In genomic region chr5:172771439-172772111, GRCh38 we compare ENCODE assay signal across 8 cellular contexts. TPM values are rescaled to one million over a fixed set of nuclear protein-coding genes. Genes with fewer than 3 reads are reported as not detected.
DNase-seq lines count a peak whose midpoint lies in the region; ATAC-seq and TF ChIP-seq lines count a peak whose summit lies in the region.

No MANE protein-coding gene starts in this region.

- H4K20me1 ChIP-seq in SU-DHL-6 (ENCODE audit: low read depth, low read length): no peaks in the 10 kb centered on the region

- H3K9me3 Mint-ChIP-seq in endothelial cell (ENCODE audit: unreplicated experiment) (no peaks in the 10 kb centered on the region), nephron (no peaks in the 10 kb centered on the region)

- POLR2A ChIA-PET in AG04449 (lab: Yijun Ruan, JAX): interaction anchor here (0.6 to 9.9 kb wide), 53 partner anchors 9 to 213 kb away, joined by 3 to 149 read pairs (median 6); partner anchors contain the start of gene ATP6V0E1

- H3K4me3 Mint-ChIP-seq in endothelial cell (ENCODE audit: unreplicated experiment) (peak overlapping the region; percentile 87), nephron (peak overlapping the region; percentile 91 to 96 (median 92))

- H3K27ac ChIP-seq in SU-DHL-6 (ENCODE audit: low read depth, low read length): no peak overlapping the region

- H3K36me3 Mint-ChIP-seq in endothelial cell (ENCODE audit: low read depth, unreplicated experiment): peaks cover 4% of the 10 kb centered on the region
- H3K36me3 Mint-ChIP-seq in nephron (ENCODE audit: low read depth): peaks cover 26% of the 10 kb centered on the region

- H3K9me2 ChIP-seq in SU-DHL-6 (replicated peaks; ENCODE audit: insufficient read depth, low read length): no peaks in the 10 kb centered on the region

- H3K4me1 Mint-ChIP-seq in endothelial cell (ENCODE audit: unreplicated experiment) (peaks cover 32% of the 10 kb centered on the region), nephron (peaks cover 53% of the 10 kb centered on the region)

- H3K27ac Mint-ChIP-seq in endothelial cell (ENCODE audit: unreplicated experiment): peak overlapping the region; percentile 95
- peak overlapping the region; percentile 94 to 96 (median 95) for H3K27ac Mint-ChIP-seq in nephron

- peak overlapping the region; percentile 76 for H3K4me2 ChIP-seq in SU-DHL-6 (ENCODE audit: low read depth, low read length, poor library complexity, severe bottlenecking)

- no peaks in the 10 kb centered on the region for H3K36me3 ChIP-seq in SU-DHL-6 (ENCODE audit: low read length)

- DNase-seq in AG04449 (ENCODE audit: low read depth, low spot score) (no peak), GM20000 (ENCODE audit: low spot score) (peak; percentile 35), endothelial cell (ENCODE audit: low spot score) (no peak), GM10266 (ENCODE audit: extremely low spot score) (no peak)

- ATAC-seq in HG03571 (IDR thresholded peaks at IDR 0.05; ENCODE audit: unreplicated experiment): no peak
- ATAC-seq in GM19467 (IDR thresholded peaks at IDR 0.05; ENCODE audit: unreplicated experiment): no peak

- no peak for TF ChIP-seq CTCF in AG04449 (IDR thresholded peaks at IDR 0.05; ENCODE audit: insufficient read depth, low read length, missing control alignments)
- no peak for TF ChIP-seq CTCF in GM20000 (IDR thresholded peaks at IDR 0.05; ENCODE audit: extremely low read depth, missing control alignments)
- no peak for TF ChIP-seq CTCF in SU-DHL-6 (IDR thresholded peaks at IDR 0.05; ENCODE audit: insufficient read depth, low read length, poor library complexity, severe bottlenecking)
- TF ChIP-seq CTCF in endothelial cell (IDR thresholded peaks at IDR 0.05; ENCODE audit: unreplicated experiment): no peak
- no peak for TF ChIP-seq CTCF in nephron (IDR thresholded peaks at IDR 0.05; ENCODE audit: unreplicated experiment in 3 of 3)
- no peak for TF ChIP-seq CTCF in GM10266 (IDR thresholded peaks at IDR 0.05; ENCODE audit: control insufficient read depth, insufficient read depth, low read depth, missing control alignments)

- H3K27me3 Mint-ChIP-seq in endothelial cell (ENCODE audit: unreplicated experiment) (peaks cover 26% of the 10 kb centered on the region), nephron (ENCODE audit: low read depth) (no peaks in the 10 kb centered on the region)

- no peaks in the 10 kb centered on the region for H3K9me3 ChIP-seq in SU-DHL-6 (ENCODE audit: insufficient read depth, low read length)

- CTCF ChIA-PET in AG04449 (lab: Yijun Ruan, JAX): interaction anchor here (0.7 to 6.6 kb wide), 33 partner anchors 9 to 169 kb away, joined by 3 to 66 read pairs (median 4); no protein-coding TSS in a partner anchor

- peak overlapping the region; percentile 53 for H3K4me3 ChIP-seq in AG04449 (ENCODE audit: low read depth, low read length)
- H3K4me3 ChIP-seq in SU-DHL-6 (ENCODE audit: insufficient read depth, low read length, poor library complexity, severe bottlenecking): peak overlapping the region; percentile 56

- H3K27me3 ChIP-seq in SU-DHL-6 (ENCODE audit: low read length): no peaks in the 10 kb centered on the region

- H3F3A ChIP-seq in SU-DHL-6 (ENCODE audit: insufficient read depth): no peaks in the 10 kb centered on the region

- H2AFZ ChIP-seq in SU-DHL-6 (ENCODE audit: low read depth, low read length, severe bottlenecking): peak overlapping the region; percentile 93

- no peaks in the 10 kb centered on the region for H3K79me2 ChIP-seq in SU-DHL-6 (ENCODE audit: insufficient read depth, low read length)

- H3K9ac ChIP-seq in SU-DHL-6 (ENCODE audit: low read length): peak overlapping the region; percentile 61

RNA-seq across cellular contexts. Expression of gene DUSP1, which starts 0.6 kb away (rescaled TPM):
- total RNA-seq in endothelial cell (ENCODE audit: unreplicated experiment): 25.3 TPM
